8 cellular contexts compared by ENCODE assay signal in genomic region chrX:108439434-108439883, GRCh38. TPM values are rescaled to one million over a fixed set of nuclear protein-coding genes. Genes with fewer than 3 reads are reported as not detected.
DNase-seq lines count a peak whose midpoint lies in the region; ATAC-seq, FAIRE-seq and TF ChIP-seq lines count a peak whose summit lies in the region.

Gene COL4A5 (plus strand): TSS chrX:108439838. CDS start chrX:108440126, 288 bp downstream.

- peaks cover 18% of the 10 kb centered on the region for H3K27me3 Mint-ChIP-seq in activated CD4-positive, alpha-beta memory T cell treated with anti-CD3 and anti-CD28 coated beads for 36 hours
- H3K27me3 Mint-ChIP-seq in neural crest cell (ENCODE audit: low read depth) = peaks cover 6% of the 10 kb centered on the region

- peak within 1 kb of the TSS; percentile 80 to 85 (median 83) for H3K27ac ChIP-seq in gastroesophageal sphincter

- H3K36me3 ChIP-seq in gastroesophageal sphincter = no peaks in the 10 kb centered on the region

- TF ChIP-seq POLR2A in gastroesophageal sphincter (IDR thresholded peaks at IDR 0.05) = no peak

- H3K9me3 Mint-ChIP-seq in activated CD4-positive, alpha-beta memory T cell treated with anti-CD3 and anti-CD28 coated beads for 36 hours = no peaks in the 10 kb centered on the region
- H3K9me3 Mint-ChIP-seq in neural crest cell = no peaks in the 10 kb centered on the region

- intact Hi-C loops in activated CD4-positive, alpha-beta memory T cell treated with anti-CD3 and anti-CD28 coated beads for 36 hours (cut with micrococcal nuclease) = no loop called here

- H3K27ac Mint-ChIP-seq in activated CD4-positive, alpha-beta memory T cell treated with anti-CD3 and anti-CD28 coated beads for 36 hours = no peak within 1 kb of the TSS
- peak within 1 kb of the TSS; percentile 91 for H3K27ac Mint-ChIP-seq in neural crest cell (ENCODE audit: unreplicated experiment)

- DNase-seq in DMS53 (lab: John Stamatoyannopoulos, UW) (peak; percentile 93), NCI-H1092 treated with DMSO at 0.1 percent for 48 hours (lab: John Stamatoyannopoulos, UW) (peak; percentile 78), neural crest cell (ENCODE audit: low read depth, low spot score) (peak; percentile 57), D721Med (ENCODE audit: insufficient read length, low spot score) (no peak), NOMO-1 treated with DMSO at 0.1 percent for 48 hours (lab: John Stamatoyannopoulos, UW; ENCODE audit: unreplicated experiment) (no peak)
- DNase-seq in activated CD4-positive, alpha-beta memory T cell treated with anti-CD3 and anti-CD28 coated beads for 36 hours = no peak

- CTCF ChIA-PET in activated CD4-positive, alpha-beta memory T cell treated with anti-CD3 and anti-CD28 coated beads for 36 hours (lab: Charles Lee) = no interaction called here

- POLR2A ChIA-PET in activated CD4-positive, alpha-beta memory T cell treated with anti-CD3 and anti-CD28 coated beads for 36 hours (lab: Charles Lee) = no interaction called here

- no peaks in the 10 kb centered on the region for H3K9me3 ChIP-seq in gastroesophageal sphincter

- H3K36me3 Mint-ChIP-seq in activated CD4-positive, alpha-beta memory T cell treated with anti-CD3 and anti-CD28 coated beads for 36 hours = no peaks in the 10 kb centered on the region
- H3K36me3 Mint-ChIP-seq in neural crest cell (ENCODE audit: low read depth) = peaks cover 3% of the 10 kb centered on the region

- ATAC-seq in gastroesophageal sphincter (peak; percentile 80), HG03039 (IDR thresholded peaks at IDR 0.05; ENCODE audit: unreplicated experiment) (no peak)

- peak within 1 kb of the TSS; percentile 61 to 95 for H3K4me3 ChIP-seq in gastroesophageal sphincter

- no peaks in the 10 kb centered on the region for H3K4me1 ChIP-seq in gastroesophageal sphincter

- FAIRE-seq in D721Med (lab: Jason Lieb, UNC) = no peak

- H3K27me3 ChIP-seq in gastroesophageal sphincter = no peaks in the 10 kb centered on the region

- 0 to 19% methylated on average over 4 to 10 of the region's 12 CpGs for WGBS in gastroesophageal sphincter (ENCODE audit: low coverage in 1 of 2), 2 donors

- peak within 1 kb of the TSS; percentile 31 for H3K4me3 Mint-ChIP-seq in activated CD4-positive, alpha-beta memory T cell treated with anti-CD3 and anti-CD28 coated beads for 36 hours
- H3K4me3 Mint-ChIP-seq in neural crest cell = peak within 1 kb of the TSS; percentile 98

- no peak for TF ChIP-seq EP300 in gastroesophageal sphincter (IDR thresholded peaks at IDR 0.05)

- peaks cover 12% of the 10 kb centered on the region for H3K4me1 Mint-ChIP-seq in activated CD4-positive, alpha-beta memory T cell treated with anti-CD3 and anti-CD28 coated beads for 36 hours (ENCODE audit: low read depth)
- peaks cover 68% of the 10 kb centered on the region for H3K4me1 Mint-ChIP-seq in neural crest cell

- no peak for TF ChIP-seq CTCF in gastroesophageal sphincter (IDR thresholded peaks at IDR 0.05)
- TF ChIP-seq CTCF in neural crest cell (conservative IDR thresholded peaks at IDR 0.05) = no peak
- no peak for TF ChIP-seq CTCF in D721Med (IDR thresholded peaks at IDR 0.05; ENCODE audit: insufficient read depth, missing control alignments)

RNA-seq across cellular contexts. Expression of gene COL4A5, which starts in this region (rescaled TPM):
- not detected for total RNA-seq in activated CD4-positive, alpha-beta memory T cell treated with anti-CD3 and anti-CD28 coated beads for 36 hours
- total RNA-seq in gastroesophageal sphincter (100 to 1,000 TPM; 163 to 583 (median 317) TPM), neural crest cell (96.9 and 111 TPM in 2 replicates)

Comparison
In these comparisons a context has a peak if more than half of its experiments do, and no peak if none do; other contexts are left out.
1. RNA of gene COL4A5 (total RNA-seq): 163 to 583 TPM in gastroesophageal sphincter and 96.9 to 111 TPM in neural crest cell; not detected in activated CD4-positive, alpha-beta memory T cell treated with anti-CD3 and anti-CD28 coated beads for 36 hours; every median in the first group is over 10 times any median in the second.
2. DNase-seq: peak in DMS53 (single experiment), NCI-H1092 treated with DMSO at 0.1 percent for 48 hours (single experiment) and neural crest cell (single experiment); none in activated CD4-positive, alpha-beta memory T cell treated with anti-CD3 and anti-CD28 coated beads for 36 hours (single experiment), D721Med (single experiment) and NOMO-1 treated with DMSO at 0.1 percent for 48 hours (single experiment).